ENCODE assay signal across 8 cellular contexts in genomic region chr2:28393115-28393836, GRCh38. TPM values are rescaled to one million over a fixed set of nuclear protein-coding genes. Genes with fewer than 3 reads are reported as not detected.
A peak's percentile ranks its signal among the peaks of the same experiment; 100 is the strongest.
DNase-seq lines count a peak whose midpoint lies in the region; ATAC-seq and TF ChIP-seq lines count a peak whose summit lies in the region.

No MANE protein-coding gene starts in this region.

- DNase-seq in D341Med (ENCODE audit: low spot score) (peak; percentile 69), dedifferentiated amniotic fluid mesenchymal stem cell (ENCODE audit: extremely low spot score) (peak; percentile 36), lower leg skin (ENCODE audit: low spot score in 2 of 2) (peak in 1 of 2 donors; percentile 94), SHP77 treated with DMSO at 0.1 percent for 48 hours (lab: John Stamatoyannopoulos, UW) (no peak)
- DNase-seq in activated CD4-positive, alpha-beta T cell treated with anti-CD3 and anti-CD28 coated beads for 4 hours: peak; percentile 59 to 60
- peak; percentile 44 for DNase-seq in stimulated activated CD8-positive, alpha-beta memory T cell treated with anti-CD3 and anti-CD28 coated beads, Interleukin-4, amount 100 ng/mL, for 24 hours (ENCODE audit: low read depth)

- 0% methylated on average over 55 to 68 of the region's 81 CpGs for WGBS in lower leg skin, 2 donors

- intact Hi-C loops in lower leg skin (cut with DNase I; ENCODE audit: low total_unique reads): no loop called here

- TF ChIP-seq RAD21 in Ishikawa (IDR thresholded peaks at IDR 0.05; ENCODE audit: low read depth): no peak

- TF ChIP-seq POLR2A in lower leg skin (IDR thresholded peaks at IDR 0.05): peak in 1 of 2 donors; percentile 30

- peak overlapping the region; percentile 97 for H3K4me3 ChIP-seq in lower leg skin (ENCODE audit: low read depth, poor library complexity, severe bottlenecking)

- no peak for TF ChIP-seq CTCF in lower leg skin (IDR thresholded peaks at IDR 0.05)

- TF ChIP-seq EP300 in Ishikawa (IDR thresholded peaks at IDR 0.05; ENCODE audit: borderline replicate concordance): no peak

- no peak for ATAC-seq in HG03520 (IDR thresholded peaks at IDR 0.05; ENCODE audit: unreplicated experiment)

TF ChIP-seq in Ishikawa, 13 proteins besides CTCF, POLR2A, EP300 and RAD21:
- no peak for TF ChIP-seq TAF1 (IDR thresholded peaks at IDR 0.05; ENCODE audit: low read depth)
- peak; percentile 62 for TF ChIP-seq MAX (IDR thresholded peaks at IDR 0.05)
- TF ChIP-seq TEAD4 (IDR thresholded peaks at IDR 0.05): no peak
- TF ChIP-seq USF1 (IDR thresholded peaks at IDR 0.05): 0 out of 2 replicates have a peak, but pooled peaks have one; percentile 2
- no peak for TF ChIP-seq CEBPB (IDR thresholded peaks at IDR 0.05)
- no peak for TF ChIP-seq YY1 (IDR thresholded peaks at IDR 0.05; ENCODE audit: low read depth)
- no peak for TF ChIP-seq REST (IDR thresholded peaks at IDR 0.05; ENCODE audit: low read depth)
- TF ChIP-seq NFIC (IDR thresholded peaks at IDR 0.05): no peak
- peak; percentile 95 for TF ChIP-seq EGR1 (IDR thresholded peaks at IDR 0.05)
- no peak for TF ChIP-seq TCF12 (IDR thresholded peaks at IDR 0.05; ENCODE audit: low read depth)
- no peak for TF ChIP-seq FOXM1 (IDR thresholded peaks at IDR 0.05; ENCODE audit: borderline replicate concordance, low read depth)
- no peak for TF ChIP-seq CREB1 (IDR thresholded peaks at IDR 0.05; ENCODE audit: low read depth)
- TF ChIP-seq ZBTB7A (IDR thresholded peaks at IDR 0.05; ENCODE audit: low read depth): 0 out of 2 replicates have a peak, but pooled peaks have one; percentile 32

RNA-seq across cellular contexts. Expression of gene FOSL2, which starts 0.6 kb away (rescaled TPM):
- 100 to 1,000 TPM; 189 to 423 (median 301) TPM for total RNA-seq in lower leg skin
